ENCODE assay signal across 1 cellular context in the genomic region with DNA sequence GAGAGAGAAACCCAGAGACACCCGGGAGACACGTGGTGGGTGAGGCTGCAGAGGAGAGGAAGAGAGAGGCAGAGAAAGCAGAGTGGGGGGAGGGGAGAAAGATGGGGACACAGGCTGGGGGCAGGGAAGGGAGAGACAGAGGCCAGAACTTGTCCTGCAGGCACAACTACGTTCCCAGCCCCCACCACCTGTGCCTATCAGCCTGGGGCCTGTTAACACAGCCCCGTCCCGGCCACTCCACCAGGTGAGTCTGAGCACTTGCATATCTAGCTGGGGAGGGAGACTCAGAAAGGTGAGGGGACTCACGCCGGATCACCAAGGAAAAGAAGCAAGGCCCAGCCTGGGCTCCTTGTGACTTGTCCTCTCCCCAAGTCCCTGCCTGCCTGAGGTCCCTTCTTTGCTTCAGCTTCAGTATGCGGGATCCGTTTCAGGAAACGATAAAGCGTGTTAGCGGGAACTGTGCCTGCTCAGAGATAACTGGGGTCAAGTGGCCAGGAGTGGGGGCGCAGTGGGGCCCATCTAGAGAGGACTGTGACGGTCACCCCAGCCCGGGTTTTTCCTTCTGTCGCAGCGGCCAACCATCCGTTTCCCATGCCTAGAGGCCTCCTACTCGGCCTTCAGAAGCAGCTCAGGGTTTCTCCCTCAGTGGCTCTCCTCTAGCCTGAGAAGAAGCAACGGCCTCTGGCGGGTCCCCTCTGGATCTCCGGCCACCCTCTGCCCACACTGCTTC.
TF ChIP-seq lines count a peak whose summit lies in the region.

No MANE protein-coding gene starts in this region.

TF ChIP-seq in SK-N-SH, 30 proteins besides CTCF, POLR2A, EP300 and RAD21 (continued from another document):
- TF ChIP-seq, protein P1, sequence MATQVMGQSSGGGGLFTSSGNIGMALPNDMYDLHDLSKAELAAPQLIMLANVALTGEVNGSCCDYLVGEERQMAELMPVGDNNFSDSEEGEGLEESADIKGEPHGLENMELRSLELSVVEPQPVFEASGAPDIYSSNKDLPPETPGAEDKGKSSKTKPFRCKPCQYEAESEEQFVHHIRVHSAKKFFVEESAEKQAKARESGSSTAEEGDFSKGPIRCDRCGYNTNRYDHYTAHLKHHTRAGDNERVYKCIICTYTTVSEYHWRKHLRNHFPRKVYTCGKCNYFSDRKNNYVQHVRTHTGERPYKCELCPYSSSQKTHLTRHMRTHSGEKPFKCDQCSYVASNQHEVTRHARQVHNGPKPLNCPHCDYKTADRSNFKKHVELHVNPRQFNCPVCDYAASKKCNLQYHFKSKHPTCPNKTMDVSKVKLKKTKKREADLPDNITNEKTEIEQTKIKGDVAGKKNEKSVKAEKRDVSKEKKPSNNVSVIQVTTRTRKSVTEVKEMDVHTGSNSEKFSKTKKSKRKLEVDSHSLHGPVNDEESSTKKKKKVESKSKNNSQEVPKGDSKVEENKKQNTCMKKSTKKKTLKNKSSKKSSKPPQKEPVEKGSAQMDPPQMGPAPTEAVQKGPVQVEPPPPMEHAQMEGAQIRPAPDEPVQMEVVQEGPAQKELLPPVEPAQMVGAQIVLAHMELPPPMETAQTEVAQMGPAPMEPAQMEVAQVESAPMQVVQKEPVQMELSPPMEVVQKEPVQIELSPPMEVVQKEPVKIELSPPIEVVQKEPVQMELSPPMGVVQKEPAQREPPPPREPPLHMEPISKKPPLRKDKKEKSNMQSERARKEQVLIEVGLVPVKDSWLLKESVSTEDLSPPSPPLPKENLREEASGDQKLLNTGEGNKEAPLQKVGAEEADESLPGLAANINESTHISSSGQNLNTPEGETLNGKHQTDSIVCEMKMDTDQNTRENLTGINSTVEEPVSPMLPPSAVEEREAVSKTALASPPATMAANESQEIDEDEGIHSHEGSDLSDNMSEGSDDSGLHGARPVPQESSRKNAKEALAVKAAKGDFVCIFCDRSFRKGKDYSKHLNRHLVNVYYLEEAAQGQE (IDR thresholded peaks at IDR 0.05; ENCODE audit: low read depth, low read length) = no peak
- no peak for TF ChIP-seq TCF12 (IDR thresholded peaks at IDR 0.05)
